8 cellular contexts compared by ENCODE assay signal in genomic region chr11:62752994-62753735, GRCh38. TPM values are rescaled to one million over a fixed set of nuclear protein-coding genes. Genes with fewer than 3 reads are reported as not detected.
A peak's percentile ranks its signal among the peaks of the same experiment; 100 is the strongest.
DNase-seq lines count a peak whose midpoint lies in the region; ATAC-seq and TF ChIP-seq lines count a peak whose summit lies in the region.

No MANE protein-coding gene starts in this region.

- H3K4me3 ChIP-seq in SJSA1, result peak overlapping the region; percentile 63
- H3K4me3 ChIP-seq in fibroblast of lung (replicated peaks in 1 of 4; ENCODE audit: control extremely low read depth in 1 of 4, insufficient read depth in 1 of 4, low read depth in 3 of 4, low read length in 4 of 4), result peak overlapping the region; percentile 83 to 100 (median 94)
- peak overlapping the region; percentile 97 for H3K4me3 ChIP-seq in retinal pigment epithelial cell (ENCODE audit: low read length)

- DNase-seq in SJSA1 (ENCODE audit: low read depth in 1 of 2, low spot score in 2 of 2) (no peak), fibroblast of lung (ENCODE audit: low read depth in 2 of 2) (no peak), retinal pigment epithelial cell (ENCODE audit: low read depth) (no peak), erythroblast (lab: John Stamatoyannopoulos, UW) (no peak)
- DNase-seq in activated CD4-positive, alpha-beta T cell treated with anti-CD3 and anti-CD28 coated beads, Interleukin-2, amount 50 U/mL, for 1 hour, result no peak

- H3K27me3 ChIP-seq in SJSA1 (replicated peaks) (no peaks in the 10 kb centered on the region), fibroblast of lung (ENCODE audit: control insufficient read depth, insufficient read depth, low read length) (no peaks in the 10 kb centered on the region)

- TF ChIP-seq CTCF in fibroblast of lung (conservative IDR thresholded peaks at IDR 0.05 in 1 of 2, IDR thresholded peaks at IDR 0.05 in 1 of 2; ENCODE audit: low read depth in 1 of 2, low read length in 2 of 2) (no peak), retinal pigment epithelial cell (conservative IDR thresholded peaks at IDR 0.05; ENCODE audit: low read depth, low read length) (no peak)

- H3K27ac ChIP-seq in SJSA1, result no peak overlapping the region
- peak overlapping the region; percentile 91 for H3K27ac ChIP-seq in fibroblast of lung (ENCODE audit: insufficient read depth, low read length)

- H3K4me1 ChIP-seq in SJSA1 (replicated peaks) (peaks cover 13% of the 10 kb centered on the region), fibroblast of lung (ENCODE audit: control insufficient read depth, extremely low read depth, insufficient read depth, low read length) (no peaks in the 10 kb centered on the region)

- H4K20me1 ChIP-seq in fibroblast of lung (ENCODE audit: control insufficient read depth, extremely low read depth, insufficient read depth, low read length), result no peaks in the 10 kb centered on the region

- H3K79me2 ChIP-seq in fibroblast of lung (ENCODE audit: control insufficient read depth, insufficient read depth, low read length), result peaks cover 7% of the 10 kb centered on the region

- H2AFZ ChIP-seq in fibroblast of lung (ENCODE audit: low read length), result peak overlapping the region; percentile 27

- TF ChIP-seq POLR2A in erythroblast (IDR thresholded peaks at IDR 0.05; ENCODE audit: low read length), result no peak

- peaks cover 27% of the 10 kb centered on the region for H3K36me3 ChIP-seq in SJSA1
- H3K36me3 ChIP-seq in fibroblast of lung (ENCODE audit: control insufficient read depth, insufficient read depth, low read length), result peaks cover 5% of the 10 kb centered on the region

- no peak overlapping the region for H3K9ac ChIP-seq in fibroblast of lung (ENCODE audit: insufficient read depth, low read length)

- no peaks in the 10 kb centered on the region for H3K9me3 ChIP-seq in SJSA1 (replicated peaks)
- H3K9me3 ChIP-seq in fibroblast of lung (ENCODE audit: control insufficient read depth, insufficient read depth, low read depth, low read length), result no peaks in the 10 kb centered on the region

- ATAC-seq in GM19438 (IDR thresholded peaks at IDR 0.05; ENCODE audit: low read depth, unreplicated experiment) (peak; percentile 2), GM19467 (IDR thresholded peaks at IDR 0.05; ENCODE audit: unreplicated experiment) (no peak), HG03457 (IDR thresholded peaks at IDR 0.05; ENCODE audit: unreplicated experiment) (no peak)

- peak overlapping the region; percentile 51 for H3K4me2 ChIP-seq in fibroblast of lung (ENCODE audit: extremely low read depth, insufficient read depth, low read length)

RNA-seq across cellular contexts. Expression of gene ZBTB3, which starts 0.8 kb away (rescaled TPM):
- 8.3 and 10.8 TPM in 2 replicates for total RNA-seq in SJSA1 (2014; rRNA removed; shearing (Covaris generic))
- total RNA-seq in fibroblast of lung, result 13.4 and 14.4 TPM in 2 replicates
- 6.2 and 6.8 TPM in 2 replicates for polyA plus RNA-seq in fibroblast of lung
- 2.3 and 3.6 TPM in 2 replicates for polyA plus RNA-seq in fibroblast of lung (2012)
- 13.5 and 18.3 TPM in 2 replicates for polyA minus RNA-seq in fibroblast of lung (ENCODE audit: low replicate concordance)

RNA-seq across cellular contexts. Expression of gene POLR2G, which starts 8.2 kb away (rescaled TPM):
- 224 and 259 TPM in 2 replicates for total RNA-seq in SJSA1 (2014; rRNA removed; shearing (Covaris generic))
- total RNA-seq in fibroblast of lung, result 68.8 and 80.6 TPM in 2 replicates
- 216 and 228 TPM in 2 replicates for polyA plus RNA-seq in fibroblast of lung
- polyA plus RNA-seq in fibroblast of lung (2012), result 145 and 168 TPM in 2 replicates
- 85.1 and 181 TPM in 2 replicates for polyA minus RNA-seq in fibroblast of lung (ENCODE audit: low replicate concordance)

RNA-seq across cellular contexts. Expression of gene TAF6L, which starts 18.0 kb away (rescaled TPM):
- 19.7 and 28.9 TPM in 2 replicates for total RNA-seq in SJSA1 (2014; rRNA removed; shearing (Covaris generic))
- 16.7 and 18.8 TPM in 2 replicates for total RNA-seq in fibroblast of lung
- polyA plus RNA-seq in fibroblast of lung, result 10.0 and 12.7 TPM in 2 replicates
- 8.8 and 11.7 TPM in 2 replicates for polyA plus RNA-seq in fibroblast of lung (2012)
- polyA minus RNA-seq in fibroblast of lung (ENCODE audit: low replicate concordance), result 18.7 and 23.0 TPM in 2 replicates

RNA-seq across cellular contexts. Expression of gene TTC9C, which starts 24.9 kb away (rescaled TPM):
- total RNA-seq in SJSA1 (2014; rRNA removed; shearing (Covaris generic)), result 47.6 and 51.3 TPM in 2 replicates
- 32.4 and 44.4 TPM in 2 replicates for total RNA-seq in fibroblast of lung
- 26.1 and 27.3 TPM in 2 replicates for polyA plus RNA-seq in fibroblast of lung
- 31.7 and 33.3 TPM in 2 replicates for polyA plus RNA-seq in fibroblast of lung (2012)
- 23.4 and 23.7 TPM in 2 replicates for polyA minus RNA-seq in fibroblast of lung (ENCODE audit: low replicate concordance)

RNA-seq across cellular contexts. Expression of gene HNRNPUL2, which starts 25.9 kb away (rescaled TPM):
- 9.8 and 18.6 TPM in 2 replicates for total RNA-seq in SJSA1 (2014; rRNA removed; shearing (Covaris generic))
- total RNA-seq in fibroblast of lung, result 9.2 and 14.5 TPM in 2 replicates
- polyA plus RNA-seq in fibroblast of lung, result 18.8 and 26.4 TPM in 2 replicates
- polyA plus RNA-seq in fibroblast of lung (2012), result 56.0 and 65.2 TPM in 2 replicates
- 15.6 and 16.1 TPM in 2 replicates for polyA minus RNA-seq in fibroblast of lung (ENCODE audit: low replicate concordance)
